ENCODE assay signal across 1 cellular context in genomic region chr11:62548545-62549335, GRCh38.
TF ChIP-seq lines count a peak whose summit lies in the region.

No MANE protein-coding gene starts in this region.

TF ChIP-seq in HepG2, 621 proteins besides CTCF, POLR2A, EP300 and RAD21 (continued from another document and continues in another):
- TF ChIP-seq TARDBP (CRISPR knock-in tag; IDR thresholded peaks at IDR 0.05) (peak; percentile 82), ZNF12 (CRISPR knock-in tag; IDR thresholded peaks at IDR 0.05) (no peak), ATF1 (CRISPR knock-in tag; IDR thresholded peaks at IDR 0.05) (no peak), KMT2B (CRISPR knock-in tag; IDR thresholded peaks at IDR 0.05) (no peak), NRL (CRISPR knock-in tag; IDR thresholded peaks at IDR 0.05; ENCODE audit: borderline replicate concordance) (no peak), ETS1 (CRISPR knock-in tag; IDR thresholded peaks at IDR 0.05) (no peak), ZNF660 (CRISPR knock-in tag; IDR thresholded peaks at IDR 0.05; ENCODE audit: borderline replicate concordance, low read depth) (no peak), SALL2 (CRISPR knock-in tag; IDR thresholded peaks at IDR 0.05) (peak; percentile 50; the same call in 1 of the 2 replicates), RNF2 (conservative IDR thresholded peaks at IDR 0.05; ENCODE audit: low read depth) (no peak), ZNF781 (CRISPR knock-in tag; IDR thresholded peaks at IDR 0.05; ENCODE audit: borderline replicate concordance, not compliant biosample characterization) (no peak), ESRRA (CRISPR knock-in tag; IDR thresholded peaks at IDR 0.05; ENCODE audit: low read depth) (no peak), SCMH1 (CRISPR knock-in tag; IDR thresholded peaks at IDR 0.05; ENCODE audit: borderline replicate concordance) (no peak), ZNF577 (CRISPR knock-in tag; IDR thresholded peaks at IDR 0.05; ENCODE audit: borderline replicate concordance, low read depth) (no peak), SIN3B (IDR thresholded peaks at IDR 0.05; ENCODE audit: low read length) (no peak), ZNF24 (IDR thresholded peaks at IDR 0.05) (no peak), SALL1 (CRISPR knock-in tag; IDR thresholded peaks at IDR 0.05) (peak; percentile 84), SOX6 (IDR thresholded peaks at IDR 0.05) (no peak), SOX6 (CRISPR knock-in tag; IDR thresholded peaks at IDR 0.05) (peak; percentile 79), BCL3 (CRISPR knock-in tag; IDR thresholded peaks at IDR 0.05) (0 out of 2 replicates have a peak, but pooled peaks have one; percentile 16), MAX (IDR thresholded peaks at IDR 0.05) (peak; percentile 45), ZNF503 (CRISPR knock-in tag; IDR thresholded peaks at IDR 0.05) (no peak), KDM5B (CRISPR knock-in tag; IDR thresholded peaks at IDR 0.05; ENCODE audit: borderline replicate concordance) (peak; percentile 59; the same call in 1 of the 2 replicates), NFE2 (CRISPR knock-in tag; IDR thresholded peaks at IDR 0.05) (no peak), KLF6 (CRISPR knock-in tag; IDR thresholded peaks at IDR 0.05) (0 out of 2 replicates have a peak, but pooled peaks have one; percentile 56), SMARCC2 (IDR thresholded peaks at IDR 0.05) (no peak), EHMT2 (IDR thresholded peaks at IDR 0.05; ENCODE audit: borderline replicate concordance, low read depth, low read length) (no peak), MAFF (IDR thresholded peaks at IDR 0.05; ENCODE audit: low read depth, low read length) (no peak), MAFG (CRISPR knock-in tag; IDR thresholded peaks at IDR 0.05) (no peak), ZNF281 (CRISPR knock-in tag; IDR thresholded peaks at IDR 0.05; ENCODE audit: borderline replicate concordance) (peak; percentile 32; the same call in 1 of the 2 replicates), SP5 (CRISPR knock-in tag; IDR thresholded peaks at IDR 0.05; ENCODE audit: borderline replicate concordance, low read depth) (peak; percentile 74), PRPF4 (IDR thresholded peaks at IDR 0.05; ENCODE audit: low read depth, low read length, poor library complexity, severe bottlenecking) (no peak), ZNF235 (CRISPR knock-in tag; IDR thresholded peaks at IDR 0.05; ENCODE audit: borderline replicate concordance) (no peak), ZNF772 (CRISPR knock-in tag; IDR thresholded peaks at IDR 0.05) (no peak; the same call in 1 of the 2 replicates), SETDB1 (CRISPR knock-in tag; IDR thresholded peaks at IDR 0.05; ENCODE audit: borderline replicate concordance) (no peak), NFATC3 (CRISPR knock-in tag; IDR thresholded peaks at IDR 0.05) (no peak), TIGD3 (CRISPR knock-in tag; IDR thresholded peaks at IDR 0.05; ENCODE audit: borderline replicate concordance) (no peak), ZNF33B (CRISPR knock-in tag; IDR thresholded peaks at IDR 0.05) (no peak), STAT6 (CRISPR knock-in tag; IDR thresholded peaks at IDR 0.05; ENCODE audit: borderline replicate concordance) (no peak), KDM1A (CRISPR knock-in tag; IDR thresholded peaks at IDR 0.05) (no peak), ERF (CRISPR knock-in tag; IDR thresholded peaks at IDR 0.05) (peak; percentile 66; the same call in 1 of the 2 replicates), ZNF746 (CRISPR knock-in tag; IDR thresholded peaks at IDR 0.05) (peak; percentile 89; the same call in 1 of the 2 replicates), SP4 (CRISPR knock-in tag; IDR thresholded peaks at IDR 0.05) (no peak; the same call in 1 of the 2 replicates), ZNF292 (CRISPR knock-in tag; IDR thresholded peaks at IDR 0.05; ENCODE audit: borderline replicate concordance, low read depth) (no peak), PCBP2 (optimal IDR thresholded peaks at IDR 0.05; ENCODE audit: low read depth, low read length, poor library complexity, severe bottlenecking) (no peak), YEATS2 (CRISPR knock-in tag; IDR thresholded peaks at IDR 0.05; ENCODE audit: borderline replicate concordance) (peak; percentile 21; the same call in 1 of the 2 replicates), DMAP1 (CRISPR knock-in tag; IDR thresholded peaks at IDR 0.05) (peak; percentile 45; the same call in 1 of the 2 replicates), ZFP36L1 (CRISPR knock-in tag; IDR thresholded peaks at IDR 0.05) (no peak), ZNF607 (CRISPR knock-in tag; IDR thresholded peaks at IDR 0.05; ENCODE audit: borderline replicate concordance) (no peak), NR2F2 (IDR thresholded peaks at IDR 0.05; ENCODE audit: borderline replicate concordance, low read depth) (0 out of 2 replicates have a peak, but pooled peaks have one; percentile 31), CC2D1A (CRISPR knock-in tag; IDR thresholded peaks at IDR 0.05) (no peak), ZKSCAN5 (CRISPR knock-in tag; IDR thresholded peaks at IDR 0.05) (no peak), ZNF709 (CRISPR knock-in tag; IDR thresholded peaks at IDR 0.05) (no peak), ZBTB44 (CRISPR knock-in tag; IDR thresholded peaks at IDR 0.05) (no peak), ATRX (CRISPR knock-in tag; IDR thresholded peaks at IDR 0.05; ENCODE audit: borderline replicate concordance) (no peak), ZNF773 (CRISPR knock-in tag; IDR thresholded peaks at IDR 0.05; ENCODE audit: borderline replicate concordance) (no peak), PHB2 (IDR thresholded peaks at IDR 0.05; ENCODE audit: partially characterized antibody) (no peak)
